In the genomic region with DNA sequence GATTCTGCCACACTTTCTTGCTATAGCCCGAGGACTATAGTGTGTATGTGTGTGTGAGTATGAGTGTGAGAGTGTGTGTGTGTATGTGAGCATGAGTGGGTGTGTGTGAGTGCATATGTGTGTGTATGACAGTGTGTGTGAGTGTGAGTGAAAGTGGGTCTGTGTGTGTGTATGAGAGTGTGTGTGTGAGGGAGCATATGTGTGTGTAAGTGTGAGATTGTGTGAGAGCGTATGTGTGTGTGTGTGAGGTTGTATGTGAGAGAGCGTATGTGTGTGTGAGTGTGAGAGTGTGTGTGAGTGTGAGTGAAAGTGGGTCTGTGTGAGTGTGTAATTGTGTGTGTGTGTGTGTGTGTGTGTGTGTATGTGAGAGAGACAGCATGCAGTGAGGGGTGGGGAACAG, we compare ENCODE assay signal across 19 cellular contexts.
DNase-seq lines count a peak whose midpoint lies in the region; ATAC-seq, FAIRE-seq and TF ChIP-seq lines count a peak whose summit lies in the region.
"Had no signal": no experiment of that assay in that cellular context is flagged by ENCODE, and none has a peak within 500 bp of the region (broad histone marks: within the 10 kb centered on the region; RNA-seq: fewer than 3 reads in every experiment).

No MANE protein-coding gene starts in this region.

- no peaks in the 10 kb centered on the region for H3K79me2 ChIP-seq in trophoblast cell (ENCODE audit: control insufficient read depth, insufficient read depth, low read length, poor library complexity)

- no peaks in the 10 kb centered on the region for H3K27me3 ChIP-seq in bronchial epithelial cell (ENCODE audit: control insufficient read depth, insufficient read depth, low read length)
- H3K27me3 ChIP-seq in trophoblast cell (ENCODE audit: insufficient read depth, low read length) = no peaks in the 10 kb centered on the region
- no peaks in the 10 kb centered on the region for H3K27me3 ChIP-seq in ovary
- H3K27me3 ChIP-seq: BLaER1 had no signal

- no peak overlapping the region for H2AK5ac ChIP-seq in trophoblast cell (ENCODE audit: low read length)

- H3K27me3 Mint-ChIP-seq in natural killer cell treated with Interleukin-12 subunit alpha and Interleukin-12 subunit beta and Interleukin-15 and Interleukin-18, amount 100 ng/mL, for 72 hours = peaks cover 15 to 42% of the 10 kb centered on the region in 2 donors
- H3K27me3 Mint-ChIP-seq in natural killer cell (ENCODE audit: low read depth in 2 of 2) (peaks cover 0 to 3% of the 10 kb centered on the region in 2 donors), nephron progenitor cell (ENCODE audit: low read depth, poor library complexity) (peaks cover 4% of the 10 kb centered on the region)

- no peak overlapping the region for H3K4me2 ChIP-seq in trophoblast cell (ENCODE audit: low read length)
- H3K4me2 ChIP-seq: BLaER1, GM23338 had no signal

- H3K18ac ChIP-seq in trophoblast cell (ENCODE audit: low read length) = no peak overlapping the region

- intact Hi-C loops in natural killer cell (cut with micrococcal nuclease) = no loop called here
- intact Hi-C loops in ovary (cut with DNase I) = no loop called here

- H3K14ac ChIP-seq in trophoblast cell (ENCODE audit: low read length) = no peak overlapping the region

- H3K4me3 ChIP-seq in bronchial epithelial cell (ENCODE audit: low read depth, low read length) (no peak overlapping the region), trophoblast cell (ENCODE audit: low read depth, low read length) (no peak overlapping the region), ovary (no peak overlapping the region)
- H3K4me3 ChIP-seq: BLaER1, GM23338, K562 had no signal

- peak; percentile 31 to 57 for ATAC-seq in natural killer cell treated with Interleukin-12 subunit alpha and Interleukin-12 subunit beta and Interleukin-15 and Interleukin-18, amount 100 ng/mL, for 72 hours
- ATAC-seq in natural killer cell = no peak
- ATAC-seq: CD8-positive, alpha-beta T cell; GM23338; HCT116; K562 had no signal

- TF ChIP-seq CTCF in natural killer cell (IDR thresholded peaks at IDR 0.05) = no peak
- TF ChIP-seq CTCF in bronchial epithelial cell (IDR thresholded peaks at IDR 0.05; ENCODE audit: insufficient read depth, low read length, severe bottlenecking) = no peak
- no peak for TF ChIP-seq CTCF in ovary (IDR thresholded peaks at IDR 0.05)
- TF ChIP-seq CTCF in nephron progenitor cell (IDR thresholded peaks at IDR 0.05) = no peak

- H3K9me3 ChIP-seq in trophoblast cell (ENCODE audit: insufficient read depth, low read depth, low read length) (no peaks in the 10 kb centered on the region), ovary (no peaks in the 10 kb centered on the region)
- H3K9me3 ChIP-seq: BLaER1 had no signal

- H2BK120ac ChIP-seq in trophoblast cell (ENCODE audit: insufficient read depth, low read length, poor library complexity) = no peak overlapping the region

- H2BK12ac ChIP-seq in trophoblast cell (ENCODE audit: low read length) = no peak overlapping the region

- FAIRE-seq in bronchial epithelial cell (lab: Jason Lieb, UNC) = peak; percentile 85
- FAIRE-seq: G401.6, GM12892, GM18507, K562 had no signal

- no peak overlapping the region for H4K91ac ChIP-seq in trophoblast cell (ENCODE audit: low read depth, low read length)

- DNase-seq in natural killer cell treated with Interleukin-12 subunit alpha and Interleukin-12 subunit beta and Interleukin-15 and Interleukin-18, amount 100 ng/mL, for 72 hours (ENCODE audit: low spot score) = no peak
- DNase-seq in natural killer cell (no peak), bronchial epithelial cell (ENCODE audit: low read depth) (no peak), trophoblast cell (no peak), ovary (no peak), nephron progenitor cell (no peak), DMS79 treated with DMSO at 0.1 percent for 48 hours (lab: John Stamatoyannopoulos, UW) (no peak)
- DNase-seq: 8988T; Calu3; CD8-positive, alpha-beta T cell; DMS53; H7 had no signal

- H3K27ac ChIP-seq in trophoblast cell (ENCODE audit: low read depth, low read length) (no peak overlapping the region), ovary (no peak overlapping the region)
- H3K27ac ChIP-seq: BLaER1 had no signal

- no peak overlapping the region for H3K27ac Mint-ChIP-seq in natural killer cell treated with Interleukin-12 subunit alpha and Interleukin-12 subunit beta and Interleukin-15 and Interleukin-18, amount 100 ng/mL, for 72 hours
- H3K27ac Mint-ChIP-seq in natural killer cell (no peak overlapping the region), nephron progenitor cell (no peak overlapping the region)
- H3K27ac Mint-ChIP-seq: CD8-positive, alpha-beta T cell; GM23338 had no signal

- no peaks in the 10 kb centered on the region for H3K9me3 Mint-ChIP-seq in natural killer cell treated with Interleukin-12 subunit alpha and Interleukin-12 subunit beta and Interleukin-15 and Interleukin-18, amount 100 ng/mL, for 72 hours
- H3K9me3 Mint-ChIP-seq in natural killer cell (no peaks in the 10 kb centered on the region), nephron progenitor cell (peaks cover 5% of the 10 kb centered on the region)
- H3K9me3 Mint-ChIP-seq: CD8-positive, alpha-beta T cell; GM23338 had no signal

- no peak overlapping the region for H2AFZ ChIP-seq in trophoblast cell (ENCODE audit: insufficient read depth, low read length, poor library complexity)
- H2AFZ ChIP-seq: GM23338 had no signal

- H4K12ac ChIP-seq in trophoblast cell (ENCODE audit: low read depth, low read length) = no peak overlapping the region

- H2BK5ac ChIP-seq in trophoblast cell (ENCODE audit: low read depth, low read length, poor library complexity) = no peak overlapping the region

- H3K4me1 Mint-ChIP-seq in natural killer cell treated with Interleukin-12 subunit alpha and Interleukin-12 subunit beta and Interleukin-15 and Interleukin-18, amount 100 ng/mL, for 72 hours (ENCODE audit: low read depth in 2 of 2) = peaks cover 0 to 3% of the 10 kb centered on the region in 2 donors
- peaks cover 0 to 5% of the 10 kb centered on the region in 2 donors for H3K4me1 Mint-ChIP-seq in natural killer cell
- peaks cover 12% of the 10 kb centered on the region for H3K4me1 Mint-ChIP-seq in nephron progenitor cell

- H3K36me3 ChIP-seq in bronchial epithelial cell (ENCODE audit: control insufficient read depth, insufficient read depth, low read length) (no peaks in the 10 kb centered on the region), trophoblast cell (ENCODE audit: control insufficient read depth in 1 of 2, insufficient read depth in 2 of 2, low read length in 2 of 2) (no peaks in the 10 kb centered on the region), ovary (no peaks in the 10 kb centered on the region)
- H3K36me3 ChIP-seq: BLaER1 had no signal

- peak overlapping the region; percentile 91 for H3K23ac ChIP-seq in trophoblast cell (ENCODE audit: low read length)

- no peak for TF ChIP-seq POLR2A in ovary (IDR thresholded peaks at IDR 0.05)

- H3K4me1 ChIP-seq in trophoblast cell (ENCODE audit: control insufficient read depth in 1 of 2, insufficient read depth in 2 of 2, low read length in 2 of 2) (peaks cover 5% of the 10 kb centered on the region in 2 experiments), ovary (ENCODE audit: insufficient read depth) (peaks cover under 1% of the 10 kb centered on the region)
- H3K4me1 ChIP-seq: BLaER1 had no signal

- H3K4ac ChIP-seq in trophoblast cell (ENCODE audit: low read depth, low read length) = no peak overlapping the region

- no peaks in the 10 kb centered on the region for H3K79me1 ChIP-seq in trophoblast cell (ENCODE audit: low read length)

- H3K36me3 Mint-ChIP-seq in natural killer cell treated with Interleukin-12 subunit alpha and Interleukin-12 subunit beta and Interleukin-15 and Interleukin-18, amount 100 ng/mL, for 72 hours = no peaks in the 10 kb centered on the region
- no peaks in the 10 kb centered on the region for H3K36me3 Mint-ChIP-seq in natural killer cell
- no peaks in the 10 kb centered on the region for H3K36me3 Mint-ChIP-seq in nephron progenitor cell (ENCODE audit: low read depth)
- H3K36me3 Mint-ChIP-seq: CD8-positive, alpha-beta T cell had no signal

- no peak for TF ChIP-seq EP300 in ovary (IDR thresholded peaks at IDR 0.05)

- H3K9ac ChIP-seq in trophoblast cell (ENCODE audit: low read length) = no peak overlapping the region
- H3K9ac ChIP-seq: BLaER1 had no signal

- no peak overlapping the region for H4K8ac ChIP-seq in trophoblast cell (ENCODE audit: low read depth, low read length)

- no peak overlapping the region for H3K4me3 Mint-ChIP-seq in natural killer cell treated with Interleukin-12 subunit alpha and Interleukin-12 subunit beta and Interleukin-15 and Interleukin-18, amount 100 ng/mL, for 72 hours
- H3K4me3 Mint-ChIP-seq in natural killer cell (no peak overlapping the region), nephron progenitor cell (no peak overlapping the region)
- H3K4me3 Mint-ChIP-seq: CD8-positive, alpha-beta T cell; GM23338 had no signal

- 100% methylated on average over 2 of the region's 3 CpGs for WGBS in trophoblast cell (ENCODE audit: extremely low coverage, insufficient coverage, insufficient read length)
- 77 to 96% (median 95%) methylated on average over 3 of the region's 3 CpGs for WGBS in ovary, 3 donors

Comparison
In these comparisons a context has a peak if more than half of its experiments do, and no peak if none do; other contexts are left out.
1. ATAC-seq: peak in natural killer cell treated with Interleukin-12 subunit alpha and Interleukin-12 subunit beta and Interleukin-15 and Interleukin-18, amount 100 ng/mL, for 72 hours (2 of 2); none in natural killer cell (0 of 3).